17 cellular contexts compared by ENCODE assay signal in genomic region chr16:27754788-27755690, GRCh38.
A peak's percentile ranks its signal among the peaks of the same experiment; 100 is the strongest.
DNase-seq lines count a peak whose midpoint lies in the region; ATAC-seq and TF ChIP-seq lines count a peak whose summit lies in the region.
"Had no signal": no experiment of that assay in that cellular context is flagged by ENCODE, and none has a peak within 500 bp of the region (broad histone marks: within the 10 kb centered on the region; RNA-seq: fewer than 3 reads in every experiment).

No MANE protein-coding gene starts in this region.

- ATAC-seq in activated naive CD4-positive, alpha-beta T cell treated with anti-CD3 and anti-CD28 coated beads, Interleukin-2, amount 50 U/mL, for 72 hours, result no peak
- ATAC-seq in GM18861 (IDR thresholded peaks at IDR 0.05; ENCODE audit: unreplicated experiment), result no peak
- ATAC-seq in HG03378 (IDR thresholded peaks at IDR 0.05; ENCODE audit: unreplicated experiment), result no peak
- ATAC-seq: PC-3 had no signal

- H3K27me3 ChIP-seq in thyroid gland (no peaks in the 10 kb centered on the region), WERI-Rb-1 (ENCODE audit: insufficient read depth, low read depth, severe bottlenecking) (no peaks in the 10 kb centered on the region)
- H3K27me3 ChIP-seq: SJCRH30 had no signal

- no peaks in the 10 kb centered on the region for H3K4me1 Mint-ChIP-seq in activated naive CD4-positive, alpha-beta T cell treated with anti-CD3 and anti-CD28 coated beads for 36 hours (ENCODE audit: low read depth)
- peaks cover 35% of the 10 kb centered on the region for H3K4me1 Mint-ChIP-seq in glutamatergic neuron (ENCODE audit: low read depth, unreplicated experiment)

- peak overlapping the region; percentile 59 to 72 for H3K27ac Mint-ChIP-seq in activated naive CD4-positive, alpha-beta T cell treated with anti-CD3 and anti-CD28 coated beads, Interleukin-2, amount 50 U/mL, for 72 hours
- H3K27ac Mint-ChIP-seq in activated naive CD4-positive, alpha-beta T cell treated with anti-CD3 and anti-CD28 coated beads for 36 hours, result no peak overlapping the region
- H3K27ac Mint-ChIP-seq in glutamatergic neuron (ENCODE audit: unreplicated experiment), result no peak overlapping the region

- H3K36me3 ChIP-seq in thyroid gland (peaks cover 0 to 6% of the 10 kb centered on the region in 2 donors), WERI-Rb-1 (peaks cover 96% of the 10 kb centered on the region)
- H3K36me3 ChIP-seq: SJCRH30 had no signal

- TF ChIP-seq POLR2A in thyroid gland (IDR thresholded peaks at IDR 0.05), result no peak

- H3K36me3 Mint-ChIP-seq in activated naive CD4-positive, alpha-beta T cell treated with anti-CD3 and anti-CD28 coated beads, Interleukin-2, amount 50 U/mL, for 72 hours, result peaks cover 0 to 5% of the 10 kb centered on the region in 2 donors
- peaks cover 6% of the 10 kb centered on the region for H3K36me3 Mint-ChIP-seq in activated naive CD4-positive, alpha-beta T cell treated with anti-CD3 and anti-CD28 coated beads for 36 hours (ENCODE audit: low read depth)
- H3K36me3 Mint-ChIP-seq in glutamatergic neuron (ENCODE audit: unreplicated experiment), result peaks cover 5% of the 10 kb centered on the region

- no peak overlapping the region for H3K4me3 Mint-ChIP-seq in activated naive CD4-positive, alpha-beta T cell treated with anti-CD3 and anti-CD28 coated beads for 36 hours
- peak overlapping the region; percentile 51 for H3K4me3 Mint-ChIP-seq in glutamatergic neuron (ENCODE audit: unreplicated experiment)

- H3K4me3 ChIP-seq in thyroid gland (replicated peaks in 1 of 3), result no peak overlapping the region
- H3K4me3 ChIP-seq in WERI-Rb-1 (ENCODE audit: low read depth, low read length), result no peak overlapping the region
- H3K4me3 ChIP-seq: SJCRH30 had no signal

- 82 to 84% methylated on average over 11 of the region's 11 CpGs for WGBS in thyroid gland, 2 donors

- DNase-seq in activated naive CD4-positive, alpha-beta T cell treated with anti-CD3 and anti-CD28 coated beads, Interleukin-2, amount 50 U/mL, for 72 hours (ENCODE audit: low spot score in 2 of 2), result no peak
- DNase-seq in activated naive CD4-positive, alpha-beta T cell treated with anti-CD3 and anti-CD28 coated beads for 36 hours, result no peak
- DNase-seq in NCI-H2171 treated with DMSO at 0.1 percent for 48 hours (lab: John Stamatoyannopoulos, UW), result peak; percentile 56
- DNase-seq in glutamatergic neuron, result no peak
- DNase-seq in thyroid gland, result peak in 1 of 2 donors; percentile 18
- DNase-seq in WERI-Rb-1, result no peak
- DNase-seq: DMS 273 treated with DMSO at 0.1 percent for 48 hours, NCI-H187 treated with DMSO at 0.1 percent for 48 hours, NCI-H446, NCI-H69, PC-3, SJCRH30 had no signal

- no peaks in the 10 kb centered on the region for H3K27me3 Mint-ChIP-seq in activated naive CD4-positive, alpha-beta T cell treated with anti-CD3 and anti-CD28 coated beads for 36 hours (ENCODE audit: low read depth)
- H3K27me3 Mint-ChIP-seq in glutamatergic neuron (ENCODE audit: unreplicated experiment), result peaks cover 8% of the 10 kb centered on the region

- peaks cover 6 to 24% of the 10 kb centered on the region in 2 donors for H3K4me1 ChIP-seq in thyroid gland
- H3K4me1 ChIP-seq: SJCRH30 had no signal

- intact Hi-C loops in activated naive CD4-positive, alpha-beta T cell treated with anti-CD3 and anti-CD28 coated beads for 36 hours (cut with micrococcal nuclease), result no loop called here
- intact Hi-C loops in thyroid gland (cut with DNase I), result no loop called here

- peak overlapping the region in 2 of 3 donors; percentile 45 to 50 for H3K27ac ChIP-seq in thyroid gland
- no peak overlapping the region for H3K27ac ChIP-seq in WERI-Rb-1
- H3K27ac ChIP-seq: C4-2B, HL-60, RWPE1, SJCRH30 had no signal

- no peaks in the 10 kb centered on the region for H3K9me3 Mint-ChIP-seq in activated naive CD4-positive, alpha-beta T cell treated with anti-CD3 and anti-CD28 coated beads, Interleukin-2, amount 50 U/mL, for 72 hours
- H3K9me3 Mint-ChIP-seq in activated naive CD4-positive, alpha-beta T cell treated with anti-CD3 and anti-CD28 coated beads for 36 hours, result no peaks in the 10 kb centered on the region
- H3K9me3 Mint-ChIP-seq in glutamatergic neuron (ENCODE audit: unreplicated experiment), result peaks cover 4% of the 10 kb centered on the region

- H3K9me3 ChIP-seq in thyroid gland, result no peaks in the 10 kb centered on the region
- no peaks in the 10 kb centered on the region for H3K9me3 ChIP-seq in WERI-Rb-1 (ENCODE audit: severe bottlenecking)
- H3K9me3 ChIP-seq: SJCRH30 had no signal

- CTCF ChIA-PET in activated naive CD4-positive, alpha-beta T cell treated with anti-CD3 and anti-CD28 coated beads for 36 hours (lab: Charles Lee), result interaction anchor here (0.6 kb wide), 1 partner anchor 38 kb away, joined by 3 read pairs; no protein-coding TSS in a partner anchor

- TF ChIP-seq CTCF in glutamatergic neuron (IDR thresholded peaks at IDR 0.05; ENCODE audit: partially characterized antibody, unreplicated experiment), result no peak
- TF ChIP-seq CTCF in thyroid gland (IDR thresholded peaks at IDR 0.05), result no peak
- no peak for TF ChIP-seq CTCF in WERI-Rb-1 (IDR thresholded peaks at IDR 0.05; ENCODE audit: low read depth, low read length)

Comparison
In these comparisons a context has a peak if more than half of its experiments do, and no peak if none do; other contexts are left out.
1. H3K27ac Mint-ChIP-seq: peak in activated naive CD4-positive, alpha-beta T cell treated with anti-CD3 and anti-CD28 coated beads, Interleukin-2, amount 50 U/mL, for 72 hours (2 of 2); none in activated naive CD4-positive, alpha-beta T cell treated with anti-CD3 and anti-CD28 coated beads for 36 hours (single experiment) and glutamatergic neuron (single experiment).